In genomic region chr9:131642496-131643083, GRCh38 we compare ENCODE assay signal across 10 cellular contexts.
DNase-seq lines count a peak whose midpoint lies in the region; ATAC-seq and TF ChIP-seq lines count a peak whose summit lies in the region.
"Had no signal": no experiment of that assay in that cellular context is flagged by ENCODE, and none has a peak within 500 bp of the region (broad histone marks: within the 10 kb centered on the region; RNA-seq: fewer than 3 reads in every experiment).

No MANE protein-coding gene starts in this region.

- peaks cover 36% of the 10 kb centered on the region for H3K36me3 Mint-ChIP-seq in activated naive CD4-positive, alpha-beta T cell treated with anti-CD3 and anti-CD28 coated beads, Interleukin-2, amount 10 ng/mL, durations not matched to agents 7 days and 5 days

- peaks cover 0 to 32% of the 10 kb centered on the region in 2 donors for H3K36me3 ChIP-seq in gastroesophageal sphincter

- peaks cover 22% of the 10 kb centered on the region for H3K4me1 Mint-ChIP-seq in activated naive CD4-positive, alpha-beta T cell treated with anti-CD3 and anti-CD28 coated beads, Interleukin-2, amount 10 ng/mL, durations not matched to agents 7 days and 5 days

- H3K9me3 ChIP-seq in gastroesophageal sphincter = no peaks in the 10 kb centered on the region

- H3K27ac ChIP-seq in gastroesophageal sphincter = no peak overlapping the region

- 85% methylated on average over 8 to 11 of the region's 13 CpGs for WGBS in gastroesophageal sphincter (ENCODE audit: low coverage in 1 of 2), 2 donors

- no peak for TF ChIP-seq EP300 in gastroesophageal sphincter (IDR thresholded peaks at IDR 0.05)

- no peaks in the 10 kb centered on the region for H3K27me3 ChIP-seq in gastroesophageal sphincter

- peak; percentile 45 for DNase-seq in activated naive CD4-positive, alpha-beta T cell treated with anti-CD3 and anti-CD28 coated beads, Interleukin-2, amount 10 ng/mL, durations not matched to agents 7 days and 5 days
- DNase-seq in stimulated activated CD4-positive, alpha-beta T cell treated with anti-CD3 and anti-CD28 coated beads, Interleukin-15, amount 100 ng/mL, for 48 hours (ENCODE audit: low read depth in 2 of 2) = peak; percentile 59 to 60
- DNase-seq in NCI-H446 treated with DMSO at 0.1 percent for 48 hours (lab: John Stamatoyannopoulos, UW) = no peak
- DNase-seq: NCI-H345, occipital lobe had no signal

- no peak overlapping the region for H3K4me3 ChIP-seq in gastroesophageal sphincter

- TF ChIP-seq CTCF in gastroesophageal sphincter (IDR thresholded peaks at IDR 0.05) = no peak

- peak; percentile 39 for ATAC-seq in GM18867 (IDR thresholded peaks at IDR 0.05; ENCODE audit: unreplicated experiment)
- peak; percentile 60 for ATAC-seq in HG02759 (IDR thresholded peaks at IDR 0.05; ENCODE audit: unreplicated experiment)
- ATAC-seq in GM21786 (IDR thresholded peaks at IDR 0.05; ENCODE audit: unreplicated experiment) = no peak
- no peak for ATAC-seq in gastroesophageal sphincter
- ATAC-seq in HG02798 (IDR thresholded peaks at IDR 0.05; ENCODE audit: poor library complexity, unreplicated experiment) = no peak

- H3K27ac Mint-ChIP-seq in activated naive CD4-positive, alpha-beta T cell treated with anti-CD3 and anti-CD28 coated beads, Interleukin-2, amount 10 ng/mL, durations not matched to agents 7 days and 5 days = peak overlapping the region; percentile 79

- H3K4me1 ChIP-seq in gastroesophageal sphincter = peaks cover 0 to 35% (median 5%) of the 10 kb centered on the region in 3 donors

- no peaks in the 10 kb centered on the region for H3K9me3 Mint-ChIP-seq in activated naive CD4-positive, alpha-beta T cell treated with anti-CD3 and anti-CD28 coated beads, Interleukin-2, amount 10 ng/mL, durations not matched to agents 7 days and 5 days

- TF ChIP-seq POLR2A in gastroesophageal sphincter (IDR thresholded peaks at IDR 0.05) = no peak

- CTCF ChIA-PET in activated naive CD4-positive, alpha-beta T cell treated with anti-CD3 and anti-CD28 coated beads, Interleukin-2, amount 10 ng/mL, durations not matched to agents 7 days and 5 days (lab: Charles Lee) = interaction anchor here (0.9 to 2.7 kb wide), 10 partner anchors 8 to 101 kb away, joined by 3 to 11 read pairs (median 4); no protein-coding TSS in a partner anchor

- no peaks in the 10 kb centered on the region for H3K27me3 Mint-ChIP-seq in activated naive CD4-positive, alpha-beta T cell treated with anti-CD3 and anti-CD28 coated beads, Interleukin-2, amount 10 ng/mL, durations not matched to agents 7 days and 5 days

- H3K4me3 Mint-ChIP-seq in activated naive CD4-positive, alpha-beta T cell treated with anti-CD3 and anti-CD28 coated beads, Interleukin-2, amount 10 ng/mL, durations not matched to agents 7 days and 5 days = no peak overlapping the region

Comparison
In these comparisons a context has a peak if more than half of its experiments do, and no peak if none do; other contexts are left out.
1. ATAC-seq: peak in GM18867 (single experiment) and HG02759 (single experiment); none in GM21786 (single experiment), gastroesophageal sphincter (single experiment) and HG02798 (single experiment).